ENCODE assay signal across 4 cellular contexts in the genomic region with DNA sequence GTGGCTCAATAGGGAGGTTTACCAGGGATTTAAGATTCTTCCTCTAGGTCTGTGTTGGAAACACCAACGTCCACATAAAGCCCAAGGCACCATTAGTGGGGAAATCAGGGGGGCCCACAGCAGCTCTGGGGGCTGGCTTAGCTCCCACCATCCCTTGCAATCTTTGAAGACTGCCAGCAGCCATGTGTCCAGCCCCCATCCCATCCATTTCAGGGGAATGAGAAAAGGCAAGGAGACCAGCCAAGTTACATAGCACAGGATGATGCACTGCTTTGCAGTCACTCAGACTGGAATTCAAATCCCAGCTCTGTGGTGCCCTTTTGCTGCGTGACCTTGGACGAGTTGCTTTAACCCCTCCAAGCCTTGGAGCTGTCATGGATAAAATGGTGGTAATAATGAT.
"Had no signal": no experiment of that assay in that cellular context is flagged by ENCODE, and none has a peak within 500 bp of the region (broad histone marks: within the 10 kb centered on the region; RNA-seq: fewer than 3 reads in every experiment).

No MANE protein-coding gene starts in this region.

- H3K4me1 Mint-ChIP-seq: activated T-helper 17 cell treated with anti-CD3 and anti-CD28 coated beads, Interleukin-2, amount 50 U/mL, for 72 hours had no signal

- H3K9me3 Mint-ChIP-seq: activated T-helper 17 cell treated with anti-CD3 and anti-CD28 coated beads, Interleukin-2, amount 50 U/mL, for 72 hours had no signal

- DNase-seq: activated CD4-positive, alpha-beta T cell treated with anti-CD3 and anti-CD28 coated beads, Interleukin-2, amount 50 U/mL, for 4 hours; activated naive CD4-positive, alpha-beta T cell treated with Interleukin-2 at 50 U/mL for 16 hours; stimulated activated CD4-positive, alpha-beta T cell treated with anti-CD3 and anti-CD28 coated beads, Interleukin-2, amount 100 ng/mL, for 24 hours had no signal

- H3K4me3 Mint-ChIP-seq: activated T-helper 17 cell treated with anti-CD3 and anti-CD28 coated beads, Interleukin-2, amount 50 U/mL, for 72 hours had no signal

- H3K27ac Mint-ChIP-seq: activated T-helper 17 cell treated with anti-CD3 and anti-CD28 coated beads, Interleukin-2, amount 50 U/mL, for 72 hours had no signal

- H3K27me3 Mint-ChIP-seq: activated T-helper 17 cell treated with anti-CD3 and anti-CD28 coated beads, Interleukin-2, amount 50 U/mL, for 72 hours had no signal
